In the genomic region with DNA sequence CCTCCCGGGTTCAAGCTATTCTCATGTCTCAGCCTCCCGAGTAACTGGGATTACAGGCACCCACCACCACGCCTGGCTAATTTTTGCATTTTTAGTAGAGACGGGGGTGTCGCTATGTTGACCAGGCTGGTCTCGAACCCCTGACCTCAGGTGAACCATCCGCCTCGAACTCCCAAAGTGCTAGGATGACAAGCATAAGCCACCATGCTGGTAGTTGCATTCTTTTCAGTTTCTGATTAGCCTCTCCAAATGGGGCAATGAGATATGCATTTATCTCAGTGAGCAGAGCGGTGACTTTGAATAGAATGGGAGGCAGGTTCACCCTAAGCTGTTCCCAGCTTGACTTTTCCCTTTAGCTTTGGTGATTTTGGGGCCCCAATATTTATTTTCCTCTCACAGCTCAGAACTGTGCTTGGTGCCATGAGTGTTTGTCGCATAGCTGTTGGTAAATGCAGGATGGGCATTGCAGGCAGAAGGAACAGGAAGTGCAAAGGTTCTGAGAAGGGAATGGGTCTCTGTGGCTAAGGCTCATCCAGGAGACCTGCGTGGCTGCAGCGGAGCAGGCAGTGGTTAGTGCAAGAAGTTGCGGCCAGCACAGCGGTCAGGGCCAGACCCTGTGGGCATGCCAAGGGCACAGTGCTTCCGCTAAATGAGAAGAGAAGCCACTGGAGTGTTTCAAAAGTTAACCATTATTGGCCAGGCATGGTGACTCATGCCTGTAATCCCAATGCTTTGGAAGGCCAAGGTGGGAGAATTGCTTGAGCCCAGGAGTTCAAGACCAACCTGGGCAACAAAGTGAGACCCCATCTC, we compare ENCODE assay signal across 27 cellular contexts. TPM values are rescaled to one million over a fixed set of nuclear protein-coding genes. Genes with fewer than 3 reads are reported as not detected.
DNase-seq lines count a peak whose midpoint lies in the region; ATAC-seq, FAIRE-seq and TF ChIP-seq lines count a peak whose summit lies in the region.
"Had no signal": no experiment of that assay in that cellular context is flagged by ENCODE, and none has a peak within 500 bp of the region (broad histone marks: within the 10 kb centered on the region; RNA-seq: fewer than 3 reads in every experiment).

No MANE protein-coding gene starts in this region.

- no peak overlapping the region for H3K27ac ChIP-seq in CD8-positive, alpha-beta memory T cell (ENCODE audit: low read depth, low read length)
- H3K27ac ChIP-seq in K562 (ENCODE audit: extremely low read depth, low read depth, low read length) (no peak overlapping the region), GM23248 (no peak overlapping the region)
- H3K27ac ChIP-seq: foreskin keratinocyte, suprapubic skin had no signal

- H3F3A ChIP-seq in GM23248 (ENCODE audit: insufficient read depth), result peaks cover 7% of the 10 kb centered on the region; the same call in 1 of the 2 replicates

- TF ChIP-seq EP300 in K562 (IDR thresholded peaks at IDR 0.05; ENCODE audit: low read length), result peak; percentile 59; the same call in 1 of the 2 replicates

- no TSS peak for BruUV-seq in K562 (replicated peaks; lab: Mats Ljungman, UMichigan)

- intact Hi-C loops in K562 (cut with micrococcal nuclease), result loop anchor here (5.0 to 10.0 kb wide), 3 partner anchors 58 to 210 kb away; a partner anchor contains a TSS

- TF ChIP-seq CTCF in NB4 (IDR thresholded peaks at IDR 0.05; ENCODE audit: low read depth, low read length) (no peak), K562 (IDR thresholded peaks at IDR 0.05 in 2 of 3, conservative IDR thresholded peaks at IDR 0.05 in 1 of 3; ENCODE audit: insufficient read depth in 2 of 3, low read depth in 1 of 3, low read length in 3 of 3) (no peak)

- H2AFZ ChIP-seq in K562 (ENCODE audit: low read depth, low read length), result peak overlapping the region; percentile 7; the same call in 1 of the 2 replicates
- no peak overlapping the region for H2AFZ ChIP-seq in GM23248

- in situ Hi-C loops in K562 (cut with MboI), result loop anchor here (5.0 kb wide), 2 partner anchors 73 to 208 kb away; no protein-coding TSS in a partner anchor
- in situ Hi-C loops in GM23248 (cut with MboI), result loop anchor here (5.0 kb wide), 1 partner anchor 73 kb away; no protein-coding TSS in a partner anchor

- H3K9ac ChIP-seq in K562 (ENCODE audit: insufficient read depth in 1 of 2, low read depth in 2 of 2, low read length in 2 of 2), result no peak overlapping the region
- no peak overlapping the region for H3K9ac ChIP-seq in GM23248

- peak overlapping the region in 6 of 8 donors; percentile 51 to 87 (median 64) for H3K27ac Mint-ChIP-seq in CD8-positive, alpha-beta memory T cell
- H3K27ac Mint-ChIP-seq in naive thymus-derived CD8-positive, alpha-beta T cell, result peak overlapping the region in 7 of 10 donors; percentile 37 to 86 (median 69)
- H3K27ac Mint-ChIP-seq in activated naive CD8-positive, alpha-beta T cell treated with anti-CD3 and anti-CD28 coated beads for 36 hours, result no peak overlapping the region
- H3K27ac Mint-ChIP-seq: activated CD8-positive, alpha-beta memory T cell treated with anti-CD3 and anti-CD28 coated beads, Interleukin-2, amount 10 ng/mL, durations not matched to agents 7 days and 5 days; activated naive CD8-positive, alpha-beta T cell treated with anti-CD3 and anti-CD28 coated beads, Interleukin-2, amount 10 ng/mL, durations not matched to agents 7 days and 5 days; activated T-helper 1 cell treated with anti-CD3 and anti-CD28 coated beads, Interleukin-12 subunit alpha, Interleukin-12 subunit beta, Interleukin-2, Interleukin-4 antibody, amounts not matched to agents 30 ng/mL and 10 ng/mL and 1 ng/mL, durations not matched to agents 14 hours and 24 hours and 36 hours; progenitor cell of endocrine pancreas; stimulated activated effector memory CD8-positive, alpha-beta T cell treated with anti-CD3 and anti-CD28 coated beads, Interleukin-12 subunit alpha, Interleukin-12 subunit beta, amount 100 ng/mL, for 72 hours had no signal

- H3K4me3 ChIP-seq in CD8-positive, alpha-beta memory T cell (ENCODE audit: low read length), result no peak overlapping the region
- H3K4me3 ChIP-seq in NB4 (ENCODE audit: low read depth, low read length), result no peak overlapping the region
- no peak overlapping the region for H3K4me3 ChIP-seq in K562
- H3K4me3 ChIP-seq in GM23248, result no peak overlapping the region
- H3K4me3 ChIP-seq: GM12878, lung, suprapubic skin had no signal

- no peak for DNase-seq in CD8-positive, alpha-beta memory T cell
- DNase-seq in NB4 (ENCODE audit: low read depth) (peak; percentile 77), K562 (ENCODE audit: extremely low read depth in 1 of 4, low spot score in 3 of 4) (peak in 1 of 4 experiments; percentile 62), GM23248 (no peak)
- no peak for DNase-seq in naive thymus-derived CD8-positive, alpha-beta T cell
- no peak for DNase-seq in activated naive CD8-positive, alpha-beta T cell treated with anti-CD3 and anti-CD28 coated beads for 36 hours
- DNase-seq: activated CD4-positive, alpha-beta T cell treated with anti-CD3 and anti-CD28 coated beads for 48 hours; activated CD8-positive, alpha-beta memory T cell treated with anti-CD3 and anti-CD28 coated beads, Interleukin-2, amount 10 ng/mL, durations not matched to agents 7 days and 5 days; activated naive CD8-positive, alpha-beta T cell treated with anti-CD3 and anti-CD28 coated beads, Interleukin-2, amount 10 ng/mL, durations not matched to agents 7 days and 5 days; DMS79 treated with DMSO at 0.1 percent for 48 hours; foreskin keratinocyte; hippocampal formation; islet precursor cell; NCI-H1048; NCI-H187; PC-3; stimulated activated CD4-positive, alpha-beta T cell treated with anti-CD3 and anti-CD28 coated beads, Interleukin-1b, Interleukin-23, amount 100 ng/mL, for 48 hours; T-helper 1 cell had no signal

- CTCF ChIA-PET in CD8-positive, alpha-beta memory T cell (lab: Charles Lee), result interaction anchor here (1.0 to 13.1 kb wide), 4 partner anchors 8 to 111 kb away, joined by 4 to 316 read pairs (median 30); a partner anchor contains a TSS
- CTCF ChIA-PET in K562 (lab: Yijun Ruan, JAX; ENCODE audit: low intra/inter-chr PET ratio), result no interaction called here

- H3K79me2 ChIP-seq in K562 (ENCODE audit: control insufficient read depth, insufficient read depth, low read length), result no peaks in the 10 kb centered on the region
- no peaks in the 10 kb centered on the region for H3K79me2 ChIP-seq in GM23248 (ENCODE audit: insufficient read depth)

- TF ChIP-seq POLR2A in NB4 (IDR thresholded peaks at IDR 0.05; ENCODE audit: extremely low read depth, insufficient read length) (no peak), K562 (conservative IDR thresholded peaks at IDR 0.05) (no peak)

- H3K9me3 Mint-ChIP-seq in CD8-positive, alpha-beta memory T cell, result no peaks in the 10 kb centered on the region
- peaks cover 0 to 9% (median 0%) of the 10 kb centered on the region in 9 donors for H3K9me3 Mint-ChIP-seq in naive thymus-derived CD8-positive, alpha-beta T cell
- no peaks in the 10 kb centered on the region for H3K9me3 Mint-ChIP-seq in activated naive CD8-positive, alpha-beta T cell treated with anti-CD3 and anti-CD28 coated beads for 36 hours
- H3K9me3 Mint-ChIP-seq: activated naive CD8-positive, alpha-beta T cell treated with anti-CD3 and anti-CD28 coated beads, Interleukin-2, amount 10 ng/mL, durations not matched to agents 7 days and 5 days; activated T-helper 1 cell treated with anti-CD3 and anti-CD28 coated beads, Interleukin-12 subunit alpha, Interleukin-12 subunit beta, Interleukin-2, Interleukin-4 antibody, amounts not matched to agents 30 ng/mL and 10 ng/mL and 1 ng/mL, durations not matched to agents 14 hours and 24 hours and 36 hours; central memory CD8-positive, alpha-beta T cell; stimulated activated effector memory CD8-positive, alpha-beta T cell treated with anti-CD3 and anti-CD28 coated beads, Interleukin-12 subunit alpha, Interleukin-12 subunit beta, amount 100 ng/mL, for 72 hours had no signal

- FAIRE-seq in K562 (lab: Jason Lieb, UNC), result peak; percentile 65
- FAIRE-seq: GM12878 had no signal

- peaks cover 15% of the 10 kb centered on the region for H3K4me1 ChIP-seq in CD8-positive, alpha-beta memory T cell (ENCODE audit: insufficient read depth, low read length)
- peaks cover 3 to 10% of the 10 kb centered on the region in 2 experiments; a peak in 4 of 5 replicates for H3K4me1 ChIP-seq in K562 (replicated peaks in 1 of 2; ENCODE audit: control insufficient read depth in 2 of 2, insufficient read depth in 2 of 2, low read length in 2 of 2)
- H3K4me1 ChIP-seq in GM23248 (ENCODE audit: insufficient read depth), result no peaks in the 10 kb centered on the region

- no peaks in the 10 kb centered on the region for H3K27me3 Mint-ChIP-seq in CD8-positive, alpha-beta memory T cell
- no peaks in the 10 kb centered on the region for H3K27me3 Mint-ChIP-seq in naive thymus-derived CD8-positive, alpha-beta T cell
- no peaks in the 10 kb centered on the region for H3K27me3 Mint-ChIP-seq in activated naive CD8-positive, alpha-beta T cell treated with anti-CD3 and anti-CD28 coated beads for 36 hours
- H3K27me3 Mint-ChIP-seq: activated CD8-positive, alpha-beta memory T cell treated with anti-CD3 and anti-CD28 coated beads, Interleukin-2, amount 10 ng/mL, durations not matched to agents 7 days and 5 days; activated naive CD8-positive, alpha-beta T cell treated with anti-CD3 and anti-CD28 coated beads, Interleukin-2, amount 10 ng/mL, durations not matched to agents 7 days and 5 days; central memory CD8-positive, alpha-beta T cell had no signal

- no peak for TF ChIP-seq RAD21 in K562 (CRISPR knock-in tag; conservative IDR thresholded peaks at IDR 0.05 in 1 of 2, IDR thresholded peaks at IDR 0.05 in 1 of 2)

- H3K36me3 Mint-ChIP-seq in CD8-positive, alpha-beta memory T cell, result no peaks in the 10 kb centered on the region
- H3K36me3 Mint-ChIP-seq in naive thymus-derived CD8-positive, alpha-beta T cell, result no peaks in the 10 kb centered on the region
- no peaks in the 10 kb centered on the region for H3K36me3 Mint-ChIP-seq in activated naive CD8-positive, alpha-beta T cell treated with anti-CD3 and anti-CD28 coated beads for 36 hours
- H3K36me3 Mint-ChIP-seq: activated naive CD8-positive, alpha-beta T cell treated with anti-CD3 and anti-CD28 coated beads, Interleukin-2, amount 10 ng/mL, durations not matched to agents 7 days and 5 days had no signal

- H3K36me3 ChIP-seq in CD8-positive, alpha-beta memory T cell (ENCODE audit: insufficient read depth, low read length), result no peaks in the 10 kb centered on the region
- H3K36me3 ChIP-seq in K562 (ENCODE audit: control insufficient read depth, insufficient read depth, low read length) (no peaks in the 10 kb centered on the region), GM23248 (ENCODE audit: low read depth) (no peaks in the 10 kb centered on the region)
- H3K36me3 ChIP-seq: suprapubic skin had no signal

- H4K20me1 ChIP-seq in K562 (replicated peaks; ENCODE audit: control insufficient read depth, insufficient read depth, low read length) (no peaks in the 10 kb centered on the region), GM23248 (ENCODE audit: insufficient read depth) (no peaks in the 10 kb centered on the region)

- ATAC-seq in K562, result peak; percentile 62
- ATAC-seq in naive thymus-derived CD8-positive, alpha-beta T cell, result no peak
- no peak for ATAC-seq in GM19455 (IDR thresholded peaks at IDR 0.05; ENCODE audit: unreplicated experiment)
- no peak for ATAC-seq in GM19035 (IDR thresholded peaks at IDR 0.05; ENCODE audit: unreplicated experiment)
- ATAC-seq: activated CD8-positive, alpha-beta memory T cell treated with anti-CD3 and anti-CD28 coated beads, Interleukin-2, amount 10 ng/mL, durations not matched to agents 7 days and 5 days; foreskin keratinocyte; GM12878; PC-3; stimulated activated effector memory CD8-positive, alpha-beta T cell treated with anti-CD3 and anti-CD28 coated beads, Interleukin-12 subunit alpha, Interleukin-12 subunit beta, amount 100 ng/mL, for 72 hours had no signal

- H3K9me2 ChIP-seq in GM23248 (ENCODE audit: insufficient read depth), result no peaks in the 10 kb centered on the region

- peaks cover 15 to 25% (median 24%) of the 10 kb centered on the region in 3 donors for H3K4me1 Mint-ChIP-seq in CD8-positive, alpha-beta memory T cell
- H3K4me1 Mint-ChIP-seq in naive thymus-derived CD8-positive, alpha-beta T cell, result peaks cover 14 to 44% (median 33%) of the 10 kb centered on the region in 4 donors
- peaks cover 14% of the 10 kb centered on the region for H3K4me1 Mint-ChIP-seq in activated naive CD8-positive, alpha-beta T cell treated with anti-CD3 and anti-CD28 coated beads for 36 hours

- no peaks in the 10 kb centered on the region for H3K27me3 ChIP-seq in CD8-positive, alpha-beta memory T cell (ENCODE audit: insufficient read depth, low read length, poor library complexity, severe bottlenecking)
- H3K27me3 ChIP-seq in K562 (ENCODE audit: control insufficient read depth in 2 of 2, insufficient read depth in 2 of 2, low read length in 2 of 2), result no peaks in the 10 kb centered on the region
- H3K27me3 ChIP-seq in GM23248 (replicated peaks; ENCODE audit: insufficient read depth), result no peaks in the 10 kb centered on the region
- H3K27me3 ChIP-seq: foreskin keratinocyte, suprapubic skin had no signal

- H3K4me2 ChIP-seq in K562 (ENCODE audit: insufficient read depth, low read length) (peak overlapping the region; percentile 58), GM23248 (ENCODE audit: unreplicated experiment) (no peak overlapping the region)

- H3K9me1 ChIP-seq in K562 (ENCODE audit: control insufficient read depth, insufficient read depth, low read length), result no peaks in the 10 kb centered on the region

- 12% methylated on average over 15 of the region's 15 CpGs for WGBS in K562 (ENCODE audit: insufficient coverage, low coverage, missing lambda C conversion rate)
- WGBS in GM23248 (ENCODE audit: low coverage in 1 of 2, low lambda C conversion rate in 2 of 2, missing lambda C conversion rate in 2 of 2), 2 experiments, result 89% methylated on average over 15 of the region's 15 CpGs

- H3K4me3 Mint-ChIP-seq in CD8-positive, alpha-beta memory T cell, result no peak overlapping the region
- no peak overlapping the region for H3K4me3 Mint-ChIP-seq in naive thymus-derived CD8-positive, alpha-beta T cell
- no peak overlapping the region for H3K4me3 Mint-ChIP-seq in activated naive CD8-positive, alpha-beta T cell treated with anti-CD3 and anti-CD28 coated beads for 36 hours
- H3K4me3 Mint-ChIP-seq: activated CD8-positive, alpha-beta memory T cell treated with anti-CD3 and anti-CD28 coated beads, Interleukin-2, amount 10 ng/mL, durations not matched to agents 7 days and 5 days; activated naive CD8-positive, alpha-beta T cell treated with anti-CD3 and anti-CD28 coated beads, Interleukin-2, amount 10 ng/mL, durations not matched to agents 7 days and 5 days; activated T-helper 1 cell treated with anti-CD3 and anti-CD28 coated beads, Interleukin-12 subunit alpha, Interleukin-12 subunit beta, Interleukin-2, Interleukin-4 antibody, amounts not matched to agents 30 ng/mL and 10 ng/mL and 1 ng/mL, durations not matched to agents 14 hours and 24 hours and 36 hours; central memory CD8-positive, alpha-beta T cell; stimulated activated effector memory CD8-positive, alpha-beta T cell treated with anti-CD3 and anti-CD28 coated beads, Interleukin-12 subunit alpha, Interleukin-12 subunit beta, amount 100 ng/mL, for 72 hours had no signal

- H3K9me3 ChIP-seq in CD8-positive, alpha-beta memory T cell (ENCODE audit: low read length), result no peaks in the 10 kb centered on the region
- H3K9me3 ChIP-seq in K562 (replicated peaks; ENCODE audit: control insufficient read depth, insufficient read depth, low read depth, low read length) (no peaks in the 10 kb centered on the region), GM23248 (ENCODE audit: low read depth) (no peaks in the 10 kb centered on the region)
- H3K9me3 ChIP-seq: suprapubic skin had no signal

- POLR2A ChIA-PET in CD8-positive, alpha-beta memory T cell (lab: Charles Lee), result interaction anchor here (0.5 kb wide), 1 partner anchor 309 kb away, joined by 5 read pairs; no protein-coding TSS in a partner anchor
- POLR2A ChIA-PET in K562 (lab: Yijun Ruan, JAX), result interaction anchor here (0.6 to 0.7 kb wide), 3 partner anchors 13 to 131 kb away, joined by 3 to 4 read pairs (median 3); no protein-coding TSS in a partner anchor
- POLR2A ChIA-PET in naive thymus-derived CD8-positive, alpha-beta T cell (lab: Charles Lee), result interaction anchor here (1.2 to 5.1 kb wide), 2 partner anchors 19 to 75 kb away, joined by 6 to 52 read pairs; no protein-coding TSS in a partner anchor

RNA-seq across cellular contexts. Expression of a gene that starts 20.7 kb away (rescaled TPM):
- 1 to 10 TPM in 1 of 2 experiments, under 1 TPM in 1; 0.84 to 1.2 TPM for total RNA-seq in CD8-positive, alpha-beta memory T cell
- 3.8 TPM for polyA plus RNA-seq in CD8-positive, alpha-beta memory T cell
- 0.81 TPM in 1 of 2 replicates, not detected in the other for total RNA-seq in K562 (2011; cell fraction: chromatin; rRNA removed; ENCODE audit: low replicate concordance)
- total RNA-seq in K562 (2011; cell fraction: nucleolus; rRNA removed), result 0.26 and 0.67 TPM in 2 replicates
- 0.44 TPM in 1 of 2 replicates, not detected in the other for total RNA-seq in K562 (2011; cell fraction: nucleoplasm; rRNA removed)
- total RNA-seq in K562 (2014; rRNA removed) (0.18 and 0.20 TPM in 2 replicates), K562 (2014; rRNA removed; fragmentation: Illumina TruSeq; extraction: Trizol) (not detected in 2 replicates), K562 (2015; rRNA removed; fragmentation: Illumina TruSeq; extraction: Trizol) (0.22 TPM in 1 of 2 replicates, not detected in the other), K562 (2021) (0.31 and 0.33 TPM in 2 replicates)
- polyA plus RNA-seq in K562 (2011; rRNA removed) (0.28 and 0.64 TPM in 2 replicates), K562 (2014; fragmentation: Illumina TruSeq; extraction: Trizol) (0.26 and 0.27 TPM in 2 replicates), K562 (2014; fragmentation: Nextera tagmentation; extraction: Ambion mirVana) (under 1 TPM; 0.04 to 0.06 TPM), K562 (2014; rRNA removed) (0.17 and 0.19 TPM in 2 replicates), GM23248 (2016; fragmentation: Nextera tagmentation; extraction: Ambion mirVana) (0.22 and 0.28 TPM in 2 replicates)
- 0.74 and 2.1 TPM in 2 replicates for polyA plus RNA-seq in K562 (2011; cell fraction: cytosol; rRNA removed)
- polyA plus RNA-seq in K562 (2011; cell fraction: nucleus; rRNA removed), result 1.2 and 1.6 TPM in 2 replicates
- 0.51 and 0.73 TPM in 2 replicates for polyA plus RNA-seq in K562 (2012)
- polyA minus RNA-seq in K562 (2011; rRNA and poly(A)+ RNA removed), result 0.11 and 0.12 TPM in 2 replicates
- polyA minus RNA-seq in K562 (2011; cell fraction: cytosol; rRNA and poly(A)+ RNA removed), result not detected in 2 replicates
- 0.56 and 0.67 TPM in 2 replicates for polyA minus RNA-seq in K562 (2011; cell fraction: nucleus; rRNA and poly(A)+ RNA removed)
- total RNA-seq in naive thymus-derived CD8-positive, alpha-beta T cell, result 1 to 10 TPM; 5.4 to 6.1 TPM
- polyA plus RNA-seq in naive thymus-derived CD8-positive, alpha-beta T cell, result 1 to 10 TPM; 6.2 to 9.3 (median 8.3) TPM
- 1 to 10 TPM; 5.2 to 5.3 TPM for total RNA-seq in activated naive CD8-positive, alpha-beta T cell treated with anti-CD3 and anti-CD28 coated beads for 36 hours
- total RNA-seq in GM23248 (2014; rRNA removed; shearing (Covaris generic)), result not detected in 2 replicates

RNA-seq across cellular contexts. Expression of a gene that starts 30.0 kb away (rescaled TPM):
- not detected for total RNA-seq in CD8-positive, alpha-beta memory T cell
- not detected for polyA plus RNA-seq in CD8-positive, alpha-beta memory T cell
- total RNA-seq in K562 (2011; cell fraction: chromatin; rRNA removed; ENCODE audit: low replicate concordance), result not detected in 2 replicates
- total RNA-seq in K562 (2011; cell fraction: nucleolus; rRNA removed), result not detected in 2 replicates
- not detected in 2 replicates for total RNA-seq in K562 (2011; cell fraction: nucleoplasm; rRNA removed)
- total RNA-seq in K562 (2014; rRNA removed), result not detected in 2 replicates
- not detected in 2 replicates for total RNA-seq in K562 (2014; rRNA removed; fragmentation: Illumina TruSeq; extraction: Trizol)
- not detected in 2 replicates for total RNA-seq in K562 (2015; rRNA removed; fragmentation: Illumina TruSeq; extraction: Trizol)
- total RNA-seq in K562 (2021), result not detected in 2 replicates
- not detected in 2 replicates for polyA plus RNA-seq in K562 (2011; rRNA removed)
- 0.07 TPM in 1 of 2 replicates, not detected in the other for polyA plus RNA-seq in K562 (2011; cell fraction: cytosol; rRNA removed)
- not detected in 2 replicates for polyA plus RNA-seq in K562 (2011; cell fraction: nucleus; rRNA removed)
- polyA plus RNA-seq in K562 (2012), result 0.25 TPM in 1 of 2 replicates, not detected in the other
- polyA plus RNA-seq in K562 (2014; fragmentation: Illumina TruSeq; extraction: Trizol), result not detected in 2 replicates
- under 1 TPM; 0.10 to 0.14 TPM for polyA plus RNA-seq in K562 (2014; fragmentation: Nextera tagmentation; extraction: Ambion mirVana)
- polyA plus RNA-seq in K562 (2014; rRNA removed), result 0.36 TPM in 1 of 2 replicates, not detected in the other
- not detected in 2 replicates for polyA minus RNA-seq in K562 (2011; rRNA and poly(A)+ RNA removed)
- not detected in 2 replicates for polyA minus RNA-seq in K562 (2011; cell fraction: cytosol; rRNA and poly(A)+ RNA removed)
- polyA minus RNA-seq in K562 (2011; cell fraction: nucleus; rRNA and poly(A)+ RNA removed), result not detected in 2 replicates
- total RNA-seq in naive thymus-derived CD8-positive, alpha-beta T cell, result not detected
- polyA plus RNA-seq in naive thymus-derived CD8-positive, alpha-beta T cell, result not detected
- total RNA-seq in activated naive CD8-positive, alpha-beta T cell treated with anti-CD3 and anti-CD28 coated beads for 36 hours, result not detected
- total RNA-seq in GM23248 (2014; rRNA removed; shearing (Covaris generic)), result not detected in 2 replicates
- not detected in 2 replicates for polyA plus RNA-seq in GM23248 (2016; fragmentation: Nextera tagmentation; extraction: Ambion mirVana)
- total RNA-seq: activated CD8-positive, alpha-beta memory T cell treated with anti-CD3 and anti-CD28 coated beads, Interleukin-2, amount 10 ng/mL, durations not matched to agents 7 days and 5 days; activated naive CD8-positive, alpha-beta T cell treated with anti-CD3 and anti-CD28 coated beads, Interleukin-2, amount 10 ng/mL, durations not matched to agents 7 days and 5 days; activated T-helper 1 cell treated with anti-CD3 and anti-CD28 coated beads, Interleukin-12 subunit alpha, Interleukin-12 subunit beta, Interleukin-2, Interleukin-4 antibody, amounts not matched to agents 30 ng/mL and 10 ng/mL and 1 ng/mL, durations not matched to agents 14 hours and 24 hours and 36 hours; foreskin keratinocyte; GM12878; lung; PC-3; progenitor cell of endocrine pancreas; suprapubic skin had no signal
- polyA plus RNA-seq: foreskin keratinocyte, GM12878, lung had no signal

RNA-seq across cellular contexts. Expression of a gene that starts 59.8 kb away (rescaled TPM):
- total RNA-seq in CD8-positive, alpha-beta memory T cell, result 10 to 100 TPM; 13.5 to 15.4 TPM
- polyA plus RNA-seq in CD8-positive, alpha-beta memory T cell, result 8.1 TPM
- total RNA-seq in K562 (2011; cell fraction: chromatin; rRNA removed; ENCODE audit: low replicate concordance), result 14.2 and 34.8 TPM in 2 replicates
- 26.8 and 32.0 TPM in 2 replicates for total RNA-seq in K562 (2011; cell fraction: nucleolus; rRNA removed)
- 21.6 and 22.4 TPM in 2 replicates for total RNA-seq in K562 (2011; cell fraction: nucleoplasm; rRNA removed)
- 23.5 and 28.0 TPM in 2 replicates for total RNA-seq in K562 (2014; rRNA removed)
- 1.1 and 1.6 TPM in 2 replicates for total RNA-seq in K562 (2014; rRNA removed; fragmentation: Illumina TruSeq; extraction: Trizol)
- 5.4 and 6.4 TPM in 2 replicates for total RNA-seq in K562 (2015; rRNA removed; fragmentation: Illumina TruSeq; extraction: Trizol)
- 11.8 and 12.7 TPM in 2 replicates for total RNA-seq in K562 (2021)
- 3.5 and 6.1 TPM in 2 replicates for polyA plus RNA-seq in K562 (2011; rRNA removed)
- polyA plus RNA-seq in K562 (2011; cell fraction: cytosol; rRNA removed), result 4.1 and 7.2 TPM in 2 replicates
- polyA plus RNA-seq in K562 (2011; cell fraction: nucleus; rRNA removed), result 14.5 and 21.6 TPM in 2 replicates
- 6.0 and 10.5 TPM in 2 replicates for polyA plus RNA-seq in K562 (2012)
- 3.9 and 6.7 TPM in 2 replicates for polyA plus RNA-seq in K562 (2014; fragmentation: Illumina TruSeq; extraction: Trizol)
- polyA plus RNA-seq in K562 (2014; fragmentation: Nextera tagmentation; extraction: Ambion mirVana), result under 1 TPM; 0.04 to 0.06 TPM
- 5.2 and 11.4 TPM in 2 replicates for polyA plus RNA-seq in K562 (2014; rRNA removed)
- polyA minus RNA-seq in K562 (2011; rRNA and poly(A)+ RNA removed), result 2.2 and 2.6 TPM in 2 replicates
- 6.7 and 8.9 TPM in 2 replicates for polyA minus RNA-seq in K562 (2011; cell fraction: cytosol; rRNA and poly(A)+ RNA removed)
- 11.0 and 13.3 TPM in 2 replicates for polyA minus RNA-seq in K562 (2011; cell fraction: nucleus; rRNA and poly(A)+ RNA removed)
- total RNA-seq in naive thymus-derived CD8-positive, alpha-beta T cell, result 10 to 100 TPM; 46.0 to 48.6 TPM
- polyA plus RNA-seq in naive thymus-derived CD8-positive, alpha-beta T cell, result 1 to 10 TPM; 3.5 to 7.2 (median 4.5) TPM
- total RNA-seq in activated naive CD8-positive, alpha-beta T cell treated with anti-CD3 and anti-CD28 coated beads for 36 hours, result 10 to 100 TPM; 12.7 to 13.1 TPM
- 5.6 and 8.9 TPM in 2 replicates for total RNA-seq in GM23248 (2014; rRNA removed; shearing (Covaris generic))
- 3.9 and 4.6 TPM in 2 replicates for polyA plus RNA-seq in GM23248 (2016; fragmentation: Nextera tagmentation; extraction: Ambion mirVana)
